27 cellular contexts compared by ENCODE assay signal in the genomic region with DNA sequence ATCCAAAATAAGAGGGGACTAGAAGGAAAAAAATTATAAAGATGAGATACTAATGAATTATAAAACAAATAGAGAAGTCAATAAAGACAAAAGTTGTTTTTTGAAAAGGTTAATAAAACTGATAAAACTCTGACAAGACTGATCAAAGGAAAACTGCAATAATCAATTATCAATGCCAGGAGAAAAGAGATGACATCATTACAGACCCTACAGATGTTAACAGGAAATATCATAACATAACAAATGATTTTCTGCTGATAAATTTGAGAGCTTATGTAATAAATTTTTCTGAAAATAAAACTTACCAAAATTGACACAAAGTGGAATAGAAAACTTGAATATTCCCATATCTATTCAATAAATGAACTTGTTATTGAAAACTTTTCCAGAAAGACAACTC.
"Had no signal": no experiment of that assay in that cellular context is flagged by ENCODE, and none has a peak within 500 bp of the region (broad histone marks: within the 10 kb centered on the region; RNA-seq: fewer than 3 reads in every experiment).

No MANE protein-coding gene starts in this region.

- FAIRE-seq: colon, endometrium, endothelial cell of umbilical vein, frontal cortex had no signal

- H3K4me1 ChIP-seq: colonic mucosa, esophagus muscularis mucosa, esophagus squamous epithelium, foreskin keratinocyte, gastrocnemius medialis, gastroesophageal sphincter, heart left ventricle, heart right ventricle had no signal

- H3K9me3 ChIP-seq: colonic mucosa had no signal

- H3K4me3 ChIP-seq: colonic mucosa, coronary artery, dorsolateral prefrontal cortex, esophagus muscularis mucosa, esophagus squamous epithelium, gastrocnemius medialis, gastroesophageal sphincter, heart left ventricle, heart right ventricle had no signal

- DNase-seq: colonic mucosa; cortex of kidney; dermis blood vessel endothelial cell; dorsolateral prefrontal cortex; effector CD4-positive, alpha-beta T cell; effector CD8-positive, alpha-beta T cell; effector memory CD4-positive, alpha-beta T cell; effector memory CD8-positive, alpha-beta T cell; endodermal cell; erythroblast; esophagus squamous epithelium; foreskin fibroblast; foreskin keratinocyte; foreskin melanocyte; gastrocnemius medialis; glutamatergic neuron; heart left ventricle; heart right ventricle had no signal

- ATAC-seq: effector memory CD8-positive, alpha-beta T cell; esophagus mucosa; foreskin keratinocyte; gastrocnemius medialis; gastroesophageal sphincter; heart left ventricle; heart right ventricle had no signal

- H3K27ac ChIP-seq: colonic mucosa, coronary artery, dorsolateral prefrontal cortex, epithelial cell of prostate, esophagus muscularis mucosa, esophagus squamous epithelium, foreskin keratinocyte, gastrocnemius medialis, gastroesophageal sphincter, heart left ventricle, heart right ventricle had no signal

- H3K36me3 ChIP-seq: colonic mucosa, esophagus muscularis mucosa, esophagus squamous epithelium, gastrocnemius medialis, gastroesophageal sphincter, heart left ventricle, heart right ventricle had no signal
